15 cellular contexts compared by ENCODE assay signal in genomic region chr20:41572010-41572572, GRCh38. TPM values are rescaled to one million over a fixed set of nuclear protein-coding genes. Genes with fewer than 3 reads are reported as not detected.
DNase-seq lines count a peak whose midpoint lies in the region; ATAC-seq, FAIRE-seq and TF ChIP-seq lines count a peak whose summit lies in the region.
"Had no signal": no experiment of that assay in that cellular context is flagged by ENCODE, and none has a peak within 500 bp of the region (broad histone marks: within the 10 kb centered on the region; RNA-seq: fewer than 3 reads in every experiment).

No MANE protein-coding gene starts in this region.

- H3K9me3 ChIP-seq in HepG2 (ENCODE audit: low read length) = peaks cover 10% of the 10 kb centered on the region
- no peaks in the 10 kb centered on the region for H3K9me3 ChIP-seq in BE2C

- H3K4me3 ChIP-seq in astrocyte of the cerebellum (ENCODE audit: low read depth, low read length) (no peak overlapping the region), HepG2 (replicated peaks in 1 of 3; ENCODE audit: insufficient read depth in 1 of 3, low read depth in 2 of 3, low read length in 3 of 3) (no peak overlapping the region), BE2C (ENCODE audit: low read depth, low read length) (no peak overlapping the region)
- H3K4me3 ChIP-seq: smooth muscle cell had no signal

- H3K27me3 ChIP-seq in HepG2 (ENCODE audit: control insufficient read depth in 1 of 2, insufficient read depth in 2 of 2, low read length in 2 of 2) (no peaks in the 10 kb centered on the region), BE2C (no peaks in the 10 kb centered on the region)

- in situ Hi-C loops in astrocyte of the cerebellum (cut with HindIII; ENCODE audit: low sequenced_read_pairs) (no loop called here), HepG2 (cut with HindIII; ENCODE audit: extremely low pct_ligation_motif_present, low pct_unique_long_range_greater_than_20kb) (no loop called here)

- intact Hi-C loops in HepG2 (cut with micrococcal nuclease; ENCODE audit: unreplicated experiment) = no loop called here

- H3K36me3 ChIP-seq in HepG2 (replicated peaks in 1 of 2; ENCODE audit: control insufficient read depth in 1 of 2, insufficient read depth in 2 of 2, low read length in 2 of 2) = peaks cover 0 to 4% of the 10 kb centered on the region in 2 experiments; a peak in 2 of 5 replicates
- no peaks in the 10 kb centered on the region for H3K36me3 ChIP-seq in BE2C

- no peak overlapping the region for H2AFZ ChIP-seq in HepG2 (ENCODE audit: low read length)

- H3K9ac ChIP-seq in HepG2 (ENCODE audit: insufficient read depth, low read depth, low read length) = no peak overlapping the region

- FAIRE-seq in HepG2 (lab: Jason Lieb, UNC) = no peak
- FAIRE-seq: A204.1, colon, RCC 7860 had no signal

- H3K79me2 ChIP-seq in HepG2 (ENCODE audit: insufficient read depth, low read length) = peaks cover 95% of the 10 kb centered on the region

- 100% methylated on average over 3 of the region's 3 CpGs for WGBS in HepG2 (ENCODE audit: low lambda C conversion rate)

- no peak for TF ChIP-seq POLR2A in HepG2 (IDR thresholded peaks at IDR 0.05; ENCODE audit: insufficient read depth in 1 of 2, low read depth in 2 of 2, low read length in 2 of 2)

- POLR2A ChIA-PET in HepG2 (lab: Yijun Ruan, JAX) = no interaction called here

- H3K4me1 ChIP-seq in HepG2 (ENCODE audit: insufficient read depth, low read length) (peaks cover 51% of the 10 kb centered on the region), BE2C (peaks cover 3% of the 10 kb centered on the region)

- peak; percentile 10 to 60 for DNase-seq in NCI-H2081 (lab: John Stamatoyannopoulos, UW)
- no peak for DNase-seq in NCI-H2081 treated with DMSO at 0.1 percent for 48 hours (lab: John Stamatoyannopoulos, UW)
- DNase-seq in HuH-7 (ENCODE audit: low spot score) = peak; percentile 26
- DNase-seq in astrocyte of the cerebellum (ENCODE audit: low read depth) = no peak
- no peak for DNase-seq in HepG2 (ENCODE audit: low spot score)
- DNase-seq in BE2C = no peak
- DNase-seq in DMS53 treated with DMSO at 0.1 percent for 48 hours (lab: John Stamatoyannopoulos, UW; ENCODE audit: unreplicated experiment) = no peak
- DNase-seq: activated CD4-positive, alpha-beta T cell treated with anti-CD3 and anti-CD28 coated beads for 36 hours; activated naive CD8-positive, alpha-beta T cell treated with anti-CD3 and anti-CD28 coated beads, Interleukin-2, amount 10 ng/mL, durations not matched to agents 7 days and 5 days; NCI-H446 treated with DMSO at 0.1 percent for 48 hours had no signal

- TF ChIP-seq CTCF in astrocyte of the cerebellum (IDR thresholded peaks at IDR 0.05; ENCODE audit: low read depth, low read length, missing control alignments) = peak; percentile 45
- TF ChIP-seq CTCF in HepG2 (CRISPR knock-in tag; IDR thresholded peaks at IDR 0.05) = no peak
- no peak for TF ChIP-seq CTCF in BE2C (IDR thresholded peaks at IDR 0.05; ENCODE audit: low read depth, low read length)

- no peak overlapping the region for H3K4me2 ChIP-seq in HepG2 (ENCODE audit: low read depth, low read length)

- no peak overlapping the region for H3K27ac ChIP-seq in HepG2 (ENCODE audit: extremely low read length, insufficient read depth, low read length)

- ATAC-seq in HepG2 (no peak), GM19351 (IDR thresholded peaks at IDR 0.05; ENCODE audit: unreplicated experiment) (no peak)
- ATAC-seq: activated CD4-positive, alpha-beta T cell treated with anti-CD3 and anti-CD28 coated beads for 36 hours had no signal

- no peak for TF ChIP-seq RAD21 in HepG2 (CRISPR knock-in tag; IDR thresholded peaks at IDR 0.05)

- H4K20me1 ChIP-seq in HepG2 (ENCODE audit: insufficient read depth, low read length) = peaks cover 43% of the 10 kb centered on the region

- BruUV-seq in HepG2 (replicated peaks; lab: Mats Ljungman, UMichigan) = no TSS peak

- CTCF ChIA-PET in HepG2 (lab: Yijun Ruan, JAX; ENCODE audit: low intra/inter-chr PET ratio, low total read pairs) = no interaction called here

- TF ChIP-seq EP300 in HepG2 (IDR thresholded peaks at IDR 0.05; ENCODE audit: low read depth in 2 of 2, low read length in 2 of 2) (no peak), HepG2 (CRISPR knock-in tag; IDR thresholded peaks at IDR 0.05; ENCODE audit: borderline replicate concordance) (no peak)

TF ChIP-seq in HepG2, 621 proteins besides CTCF, POLR2A, EP300 and RAD21 (continues in another document):
- no peak for TF ChIP-seq ZKSCAN5 (CRISPR knock-in tag; IDR thresholded peaks at IDR 0.05)
- no peak for TF ChIP-seq BCLAF1 (IDR thresholded peaks at IDR 0.05)
- TF ChIP-seq HMGA1 (CRISPR knock-in tag; conservative IDR thresholded peaks at IDR 0.05) = no peak
- TF ChIP-seq MNT (IDR thresholded peaks at IDR 0.05) = peak; percentile 99
- TF ChIP-seq ZBTB33 (CRISPR knock-in tag; IDR thresholded peaks at IDR 0.05) = no peak

RNA-seq across cellular contexts. Expression of gene CHD6, which starts 46.1 kb away (rescaled TPM):
- total RNA-seq in HepG2 (2016; rRNA removed; fragmentation: Illumina TruSeq; extraction: Trizol) = 33.9 and 52.0 TPM in 2 replicates
- total RNA-seq in HepG2 (2016; cell fraction: cytosol; rRNA removed; fragmentation: Illumina TruSeq; extraction: Trizol; ENCODE audit: low read depth) = 383 and 424 TPM in 2 replicates
- 30.5 and 56.1 TPM in 2 replicates for total RNA-seq in HepG2 (2016; cell fraction: insoluble cytoplasmic fraction; rRNA removed; fragmentation: Illumina TruSeq; extraction: Trizol)
- 103 and 120 TPM in 2 replicates for total RNA-seq in HepG2 (2016; cell fraction: membrane; rRNA removed; fragmentation: Illumina TruSeq; extraction: Trizol)
- total RNA-seq in HepG2 (2016; cell fraction: nucleus; rRNA removed; fragmentation: Illumina TruSeq; extraction: Trizol) = 105 and 132 TPM in 2 replicates
- polyA plus RNA-seq in HepG2 (2011; rRNA removed) = 14.0 and 14.4 TPM in 2 replicates
- polyA plus RNA-seq in HepG2 (2011; cell fraction: cytosol; rRNA removed) = 6.8 and 8.2 TPM in 2 replicates
- polyA plus RNA-seq in HepG2 (2011; cell fraction: nucleus; rRNA removed) = 66.8 and 70.6 TPM in 2 replicates
- polyA plus RNA-seq in HepG2 (2012) = 21.8 and 27.4 TPM in 2 replicates
- polyA plus RNA-seq in HepG2 (2016; cell fraction: cytosol; fragmentation: Illumina TruSeq; extraction: Trizol; ENCODE audit: low read depth) = 0.45 and 0.47 TPM in 2 replicates
- 8.5 and 8.8 TPM in 2 replicates for polyA plus RNA-seq in HepG2 (2016; cell fraction: insoluble cytoplasmic fraction; fragmentation: Illumina TruSeq; extraction: Trizol; ENCODE audit: low read depth)
- 0.95 and 1.2 TPM in 2 replicates for polyA plus RNA-seq in HepG2 (2016; cell fraction: membrane; fragmentation: Illumina TruSeq; extraction: Trizol; ENCODE audit: low read depth)
- polyA plus RNA-seq in HepG2 (2016; cell fraction: nucleus; fragmentation: Illumina TruSeq; extraction: Trizol; ENCODE audit: insufficient read depth, low read depth) = 53.6 and 57.4 TPM in 2 replicates
- polyA minus RNA-seq in HepG2 (2011; rRNA and poly(A)+ RNA removed; ENCODE audit: low replicate concordance) = 24.1 and 40.6 TPM in 2 replicates
- polyA minus RNA-seq in HepG2 (2011; cell fraction: cytosol; rRNA and poly(A)+ RNA removed) = 16.1 and 19.3 TPM in 2 replicates
- polyA minus RNA-seq in HepG2 (2011; cell fraction: nucleus; rRNA and poly(A)+ RNA removed) = 257 and 299 TPM in 2 replicates
- 15.8 TPM for polyA plus RNA-seq in BE2C (2012; ENCODE audit: insufficient read depth, insufficient read length, low read depth)

Comparison
In these comparisons a context has a peak if more than half of its experiments do, and no peak if none do; other contexts are left out.
1. DNase-seq: peak in NCI-H2081 (2 of 2) and HuH-7 (single experiment); none in NCI-H2081 treated with DMSO at 0.1 percent for 48 hours (single experiment), astrocyte of the cerebellum (single experiment), HepG2 (single experiment), BE2C (single experiment) and DMS53 treated with DMSO at 0.1 percent for 48 hours (single experiment).